ENCODE assay signal across 2 cellular contexts in genomic region chr7:45813771-45814170, GRCh38. TPM values are rescaled to one million over a fixed set of nuclear protein-coding genes. Genes with fewer than 3 reads are reported as not detected.
"Had no signal": no experiment of that assay in that cellular context is flagged by ENCODE, and none has a peak within 500 bp of the region (broad histone marks: within the 10 kb centered on the region; RNA-seq: fewer than 3 reads in every experiment).

No MANE protein-coding gene starts in this region.

RNA-seq across cellular contexts. Expression of gene CCDC201, which starts 59.1 kb away (rescaled TPM):
- total RNA-seq: G401, GM12878 had no signal
